9 cellular contexts compared by ENCODE assay signal in genomic region chr15:98954411-98954810, GRCh38. TPM values are rescaled to one million over a fixed set of nuclear protein-coding genes. Genes with fewer than 3 reads are reported as not detected.
A peak's percentile ranks its signal among the peaks of the same experiment; 100 is the strongest.
DNase-seq lines count a peak whose midpoint lies in the region; TF ChIP-seq lines count a peak whose summit lies in the region.
"Had no signal": no experiment of that assay in that cellular context is flagged by ENCODE, and none has a peak within 500 bp of the region (broad histone marks: within the 10 kb centered on the region; RNA-seq: fewer than 3 reads in every experiment).

No MANE protein-coding gene starts in this region.

- TF ChIP-seq EP300 in transverse colon (IDR thresholded peaks at IDR 0.05; ENCODE audit: low read depth) = no peak

- no peaks in the 10 kb centered on the region for H3K9me3 ChIP-seq in transverse colon
- H3K9me3 ChIP-seq in effector memory CD4-positive, alpha-beta T cell (ENCODE audit: control insufficient read depth, low read length) = no peaks in the 10 kb centered on the region

- intact Hi-C loops in lower leg skin (cut with DNase I; ENCODE audit: low total_unique reads) (no loop called here), transverse colon (cut with DNase I; ENCODE audit: low total_unique reads) (no loop called here)

- no peaks in the 10 kb centered on the region for H3K27me3 ChIP-seq in transverse colon
- no peaks in the 10 kb centered on the region for H3K27me3 ChIP-seq in effector memory CD4-positive, alpha-beta T cell (replicated peaks; ENCODE audit: control insufficient read depth, insufficient read depth, low read length, poor library complexity, severe bottlenecking)

- in situ Hi-C loops in transverse colon (cut with MboI; ENCODE audit: low pct_ligation_motif_present in 1 of 4, low pct_unique_long_range_greater_than_20kb in 1 of 4, low sequenced_read_pairs in 3 of 4) = no loop called here

- 43 to 46% methylated on average over 5 of the region's 5 CpGs for WGBS in lower leg skin, 2 donors
- 33 to 48% methylated on average over 1 to 5 of the region's 5 CpGs for WGBS in transverse colon (ENCODE audit: low coverage in 1 of 2), 2 donors

- TF ChIP-seq POLR2A in lower leg skin (IDR thresholded peaks at IDR 0.05) = no peak
- no peak for TF ChIP-seq POLR2A in transverse colon (IDR thresholded peaks at IDR 0.05)

- TF ChIP-seq CTCF in LNCaP clone FGC (IDR thresholded peaks at IDR 0.05; ENCODE audit: control insufficient read depth, extremely low read depth, insufficient read depth) (no peak), lower leg skin (IDR thresholded peaks at IDR 0.05) (no peak), transverse colon (IDR thresholded peaks at IDR 0.05) (no peak)

- peak overlapping the region; percentile 71 to 86 (median 77) for H3K27ac ChIP-seq in transverse colon
- no peak overlapping the region for H3K27ac ChIP-seq in effector memory CD4-positive, alpha-beta T cell (ENCODE audit: insufficient read depth, low read length, poor library complexity, severe bottlenecking)

- H3K36me3 ChIP-seq in transverse colon = peaks cover 0 to 16% (median 2%) of the 10 kb centered on the region in 4 donors
- peaks cover 9% of the 10 kb centered on the region for H3K36me3 ChIP-seq in effector memory CD4-positive, alpha-beta T cell (ENCODE audit: control insufficient read depth, insufficient read depth, low read length)

- H3K4me3 ChIP-seq in LNCaP clone FGC (ENCODE audit: low read depth, low read length) (no peak overlapping the region), lower leg skin (ENCODE audit: low read depth, poor library complexity, severe bottlenecking) (no peak overlapping the region), transverse colon (no peak overlapping the region)
- no peak overlapping the region for H3K4me3 ChIP-seq in effector memory CD4-positive, alpha-beta T cell (ENCODE audit: insufficient read depth, low read depth, low read length, poor library complexity, severe bottlenecking)

- peak; percentile 86 for DNase-seq in LNCaP clone FGC (ENCODE audit: low read depth)
- peak; percentile 38 for DNase-seq in cerebellum (ENCODE audit: low spot score)
- peak; percentile 43 to 91 for DNase-seq in lower leg skin (ENCODE audit: low spot score in 2 of 2)
- DNase-seq in transverse colon = peak; percentile 60
- no peak for DNase-seq in SW480 (ENCODE audit: low spot score)
- no peak for DNase-seq in effector CD8-positive, alpha-beta T cell (lab: John Stamatoyannopoulos, UW)
- DNase-seq in effector memory CD4-positive, alpha-beta T cell = no peak
- DNase-seq: activated CD4-positive, alpha-beta T cell treated with anti-CD3 and anti-CD28 coated beads, Interleukin-2, amount 10 ng/mL, durations not matched to agents 24 days and 14 days had no signal

- H3K4me1 ChIP-seq in transverse colon = peaks cover 0 to 38% (median 13%) of the 10 kb centered on the region in 4 donors
- H3K4me1 ChIP-seq in effector memory CD4-positive, alpha-beta T cell (ENCODE audit: control insufficient read depth, insufficient read depth, low read length, poor library complexity, severe bottlenecking) = no peaks in the 10 kb centered on the region

RNA-seq across cellular contexts. Expression of gene PGPEP1L, which starts 53.2 kb away (rescaled TPM):
- total RNA-seq in cerebellum = 0.27 TPM
- not detected for total RNA-seq in lower leg skin
- not detected for total RNA-seq in transverse colon
- total RNA-seq: activated CD4-positive, alpha-beta T cell treated with anti-CD3 and anti-CD28 coated beads, Interleukin-2, amount 10 ng/mL, durations not matched to agents 24 days and 14 days; glomerular endothelial cell had no signal

Comparison
In these comparisons a context has a peak if more than half of its experiments do, and no peak if none do; other contexts are left out.
1. DNase-seq: peak in LNCaP clone FGC (single experiment), cerebellum (single experiment), lower leg skin (2 of 2) and transverse colon (single experiment); none in SW480 (single experiment), effector CD8-positive, alpha-beta T cell (single experiment) and effector memory CD4-positive, alpha-beta T cell (0 of 3).